9 cellular contexts compared by ENCODE assay signal in genomic region chr10:75295901-75296441, GRCh38.
DNase-seq lines count a peak whose midpoint lies in the region; ATAC-seq and TF ChIP-seq lines count a peak whose summit lies in the region.
"Had no signal": no experiment of that assay in that cellular context is flagged by ENCODE, and none has a peak within 500 bp of the region (broad histone marks: within the 10 kb centered on the region; RNA-seq: fewer than 3 reads in every experiment).

No MANE protein-coding gene starts in this region.

- peak; percentile 33 for DNase-seq in NCI-H69 (lab: John Stamatoyannopoulos, UW)
- no peak for DNase-seq in coronary artery (ENCODE audit: low spot score)
- DNase-seq in lung (ENCODE audit: low spot score) = no peak
- DNase-seq in activated CD4-positive, CD25-positive, alpha-beta regulatory T cell (lab: John Stamatoyannopoulos, UW) = no peak
- DNase-seq in GM19240 (ENCODE audit: insufficient read length, low spot score) = no peak
- DNase-seq: T-helper 9 cell had no signal

- TF ChIP-seq CTCF in coronary artery (IDR thresholded peaks at IDR 0.05) (no peak), lung (IDR thresholded peaks at IDR 0.05; ENCODE audit: control extremely low read depth, extremely low read depth) (no peak)

- H3K4me3 ChIP-seq in coronary artery (peak overlapping the region; percentile 92), lung (no peak overlapping the region), thymus (ENCODE audit: low read length) (peak overlapping the region; percentile 42)

- H3K36me3 ChIP-seq in lung (ENCODE audit: control insufficient read depth in 2 of 2, insufficient read depth in 2 of 2, low read length in 2 of 2) (no peaks in the 10 kb centered on the region), thymus (ENCODE audit: control insufficient read depth, insufficient read depth) (no peaks in the 10 kb centered on the region)

- 33% methylated on average over 10 of the region's 10 CpGs for WGBS in lung, 2 donors
- WGBS in thymus = 60% methylated on average over 10 of the region's 10 CpGs

- H3K27me3 ChIP-seq in lung (ENCODE audit: control insufficient read depth, insufficient read depth) (no peaks in the 10 kb centered on the region), thymus (ENCODE audit: control insufficient read depth, insufficient read depth) (no peaks in the 10 kb centered on the region)

- H3K4me1 ChIP-seq in lung (ENCODE audit: control insufficient read depth in 2 of 2, insufficient read depth in 2 of 2, low read length in 2 of 2) (no peaks in the 10 kb centered on the region), thymus (ENCODE audit: control insufficient read depth, insufficient read depth, low read length) (no peaks in the 10 kb centered on the region)

- peak overlapping the region; percentile 90 to 93 for H3K27ac ChIP-seq in coronary artery
- peak overlapping the region; percentile 72 to 91 for H3K27ac ChIP-seq in lung (ENCODE audit: low read depth in 1 of 2, low read length in 1 of 2)
- peak overlapping the region; percentile 6 for H3K27ac ChIP-seq in thymus (ENCODE audit: low read depth)

- ATAC-seq in lung (ENCODE audit: insufficient read depth, low FRiP score) = no peak
- no peak for ATAC-seq in HG02885 (IDR thresholded peaks at IDR 0.05; ENCODE audit: poor library complexity, unreplicated experiment)
- ATAC-seq in GM18502 (IDR thresholded peaks at IDR 0.05; ENCODE audit: poor library complexity, unreplicated experiment) = no peak

- peaks cover 0 to 2% of the 10 kb centered on the region in 2 donors for H3K9me3 ChIP-seq in lung (ENCODE audit: control insufficient read depth in 2 of 2, insufficient read depth in 1 of 2, low read length in 1 of 2)
- H3K9me3 ChIP-seq in thymus (ENCODE audit: control insufficient read depth) = no peaks in the 10 kb centered on the region

Comparison
In these comparisons a context has a peak if more than half of its experiments do, and no peak if none do; other contexts are left out.
1. H3K27ac ChIP-seq: peak in every context shown above with its lines; median percentile 92 in coronary artery; 82 in lung; 6 in thymus.